In the genomic region with DNA sequence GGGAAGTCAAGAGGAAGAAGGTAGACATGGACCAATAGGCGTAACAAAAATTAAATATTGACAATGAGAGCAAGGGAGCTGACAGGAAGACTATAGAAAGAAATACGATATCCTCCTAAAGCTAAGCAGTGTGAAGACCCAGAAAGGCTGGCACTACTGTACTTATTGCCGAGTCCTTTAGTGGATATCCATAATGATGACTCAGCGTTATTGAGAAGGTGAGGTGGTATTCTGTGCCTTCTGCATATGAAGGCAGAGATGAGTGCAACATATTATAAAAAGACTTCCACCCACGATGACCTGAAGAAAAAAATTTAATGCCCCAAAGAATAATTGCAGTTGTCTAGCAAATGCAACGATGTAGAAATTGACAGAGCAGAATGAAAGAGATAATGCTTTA, we compare ENCODE assay signal across 2 cellular contexts.
TF ChIP-seq lines count a peak whose summit lies in the region.

No MANE protein-coding gene starts in this region.

TF ChIP-seq in HepG2, 621 proteins besides CTCF, POLR2A, EP300 and RAD21 (continued from another document):
- TF ChIP-seq IKZF5 (CRISPR knock-in tag; IDR thresholded peaks at IDR 0.05) (no peak), CC2D1A (CRISPR knock-in tag; IDR thresholded peaks at IDR 0.05) (no peak), MAFK (conservative IDR thresholded peaks at IDR 0.05 in 1 of 2, IDR thresholded peaks at IDR 0.05 in 1 of 2; ENCODE audit: low read length in 2 of 2) (peak; percentile 97 to 99), GMEB1 (CRISPR knock-in tag; IDR thresholded peaks at IDR 0.05; ENCODE audit: borderline replicate concordance) (no peak)

TF ChIP-seq in WTC11, 78 proteins besides CTCF, POLR2A, EP300 and RAD21 (continued from another document):
- TF ChIP-seq PREB (CRISPR knock-in tag; IDR thresholded peaks at IDR 0.05; ENCODE audit: borderline replicate concordance) (no peak), TP53 (CRISPR knock-in tag; IDR thresholded peaks at IDR 0.05) (no peak), E2F5 (CRISPR knock-in tag; IDR thresholded peaks at IDR 0.05) (no peak), OVOL2 (CRISPR knock-in tag; IDR thresholded peaks at IDR 0.05; ENCODE audit: borderline replicate concordance) (no peak), ZNF396 (CRISPR knock-in tag; IDR thresholded peaks at IDR 0.05; ENCODE audit: borderline replicate concordance) (no peak), ETV6 (CRISPR knock-in tag; IDR thresholded peaks at IDR 0.05) (no peak), NR3C1 (CRISPR knock-in tag; conservative IDR thresholded peaks at IDR 0.05; ENCODE audit: low read depth) (no peak), CREB1 (CRISPR knock-in tag; IDR thresholded peaks at IDR 0.05) (no peak), MYBL2 (CRISPR knock-in tag; IDR thresholded peaks at IDR 0.05) (no peak), ATF6 (CRISPR knock-in tag; IDR thresholded peaks at IDR 0.05) (no peak)
- TF ChIP-seq, protein P1, sequence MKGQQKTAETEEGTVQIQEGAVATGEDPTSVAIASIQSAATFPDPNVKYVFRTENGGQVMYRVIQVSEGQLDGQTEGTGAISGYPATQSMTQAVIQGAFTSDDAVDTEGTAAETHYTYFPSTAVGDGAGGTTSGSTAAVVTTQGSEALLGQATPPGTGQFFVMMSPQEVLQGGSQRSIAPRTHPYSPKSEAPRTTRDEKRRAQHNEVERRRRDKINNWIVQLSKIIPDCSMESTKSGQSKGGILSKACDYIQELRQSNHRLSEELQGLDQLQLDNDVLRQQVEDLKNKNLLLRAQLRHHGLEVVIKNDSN (CRISPR knock-in tag; IDR thresholded peaks at IDR 0.05), result no peak
- TF ChIP-seq, protein P2, sequence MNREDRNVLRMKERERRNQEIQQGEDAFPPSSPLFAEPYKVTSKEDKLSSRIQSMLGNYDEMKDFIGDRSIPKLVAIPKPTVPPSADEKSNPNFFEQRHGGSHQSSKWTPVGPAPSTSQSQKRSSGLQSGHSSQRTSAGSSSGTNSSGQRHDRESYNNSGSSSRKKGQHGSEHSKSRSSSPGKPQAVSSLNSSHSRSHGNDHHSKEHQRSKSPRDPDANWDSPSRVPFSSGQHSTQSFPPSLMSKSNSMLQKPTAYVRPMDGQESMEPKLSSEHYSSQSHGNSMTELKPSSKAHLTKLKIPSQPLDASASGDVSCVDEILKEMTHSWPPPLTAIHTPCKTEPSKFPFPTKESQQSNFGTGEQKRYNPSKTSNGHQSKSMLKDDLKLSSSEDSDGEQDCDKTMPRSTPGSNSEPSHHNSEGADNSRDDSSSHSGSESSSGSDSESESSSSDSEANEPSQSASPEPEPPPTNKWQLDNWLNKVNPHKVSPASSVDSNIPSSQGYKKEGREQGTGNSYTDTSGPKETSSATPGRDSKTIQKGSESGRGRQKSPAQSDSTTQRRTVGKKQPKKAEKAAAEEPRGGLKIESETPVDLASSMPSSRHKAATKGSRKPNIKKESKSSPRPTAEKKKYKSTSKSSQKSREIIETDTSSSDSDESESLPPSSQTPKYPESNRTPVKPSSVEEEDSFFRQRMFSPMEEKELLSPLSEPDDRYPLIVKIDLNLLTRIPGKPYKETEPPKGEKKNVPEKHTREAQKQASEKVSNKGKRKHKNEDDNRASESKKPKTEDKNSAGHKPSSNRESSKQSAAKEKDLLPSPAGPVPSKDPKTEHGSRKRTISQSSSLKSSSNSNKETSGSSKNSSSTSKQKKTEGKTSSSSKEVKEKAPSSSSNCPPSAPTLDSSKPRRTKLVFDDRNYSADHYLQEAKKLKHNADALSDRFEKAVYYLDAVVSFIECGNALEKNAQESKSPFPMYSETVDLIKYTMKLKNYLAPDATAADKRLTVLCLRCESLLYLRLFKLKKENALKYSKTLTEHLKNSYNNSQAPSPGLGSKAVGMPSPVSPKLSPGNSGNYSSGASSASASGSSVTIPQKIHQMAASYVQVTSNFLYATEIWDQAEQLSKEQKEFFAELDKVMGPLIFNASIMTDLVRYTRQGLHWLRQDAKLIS (CRISPR knock-in tag; IDR thresholded peaks at IDR 0.05; ENCODE audit: borderline replicate concordance), result no peak
- TF ChIP-seq, protein P3, sequence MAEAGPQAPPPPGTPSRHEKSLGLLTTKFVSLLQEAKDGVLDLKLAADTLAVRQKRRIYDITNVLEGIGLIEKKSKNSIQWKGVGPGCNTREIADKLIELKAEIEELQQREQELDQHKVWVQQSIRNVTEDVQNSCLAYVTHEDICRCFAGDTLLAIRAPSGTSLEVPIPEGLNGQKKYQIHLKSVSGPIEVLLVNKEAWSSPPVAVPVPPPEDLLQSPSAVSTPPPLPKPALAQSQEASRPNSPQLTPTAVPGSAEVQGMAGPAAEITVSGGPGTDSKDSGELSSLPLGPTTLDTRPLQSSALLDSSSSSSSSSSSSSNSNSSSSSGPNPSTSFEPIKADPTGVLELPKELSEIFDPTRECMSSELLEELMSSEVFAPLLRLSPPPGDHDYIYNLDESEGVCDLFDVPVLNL (CRISPR knock-in tag; IDR thresholded peaks at IDR 0.05; ENCODE audit: borderline replicate concordance, low read depth), result no peak
